15 cellular contexts compared by ENCODE assay signal in genomic region chr2:196174424-196174823, GRCh38. TPM values are rescaled to one million over a fixed set of nuclear protein-coding genes. Genes with fewer than 3 reads are reported as not detected.
DNase-seq lines count a peak whose midpoint lies in the region; ATAC-seq and TF ChIP-seq lines count a peak whose summit lies in the region.
"Had no signal": no experiment of that assay in that cellular context is flagged by ENCODE, and none has a peak within 500 bp of the region (broad histone marks: within the 10 kb centered on the region; RNA-seq: fewer than 3 reads in every experiment).

No MANE protein-coding gene starts in this region.

- no peak overlapping the region; the same call in 1 of the 2 replicates for H3K4me2 ChIP-seq in PC-9

- H3K27ac ChIP-seq in esophagus squamous epithelium: peak overlapping the region in 3 of 4 donors; percentile 27 to 65 (median 35)
- H3K27ac ChIP-seq in PC-9: no peak overlapping the region
- H3K27ac ChIP-seq: tibial artery had no signal

- no peak for TF ChIP-seq CTCF in esophagus squamous epithelium (IDR thresholded peaks at IDR 0.05)
- no peak for TF ChIP-seq CTCF in PC-9 (conservative IDR thresholded peaks at IDR 0.05)

- 79 to 84% methylated on average over 2 to 3 of the region's 3 CpGs for WGBS in esophagus squamous epithelium, 2 donors

- H3K4me1 Mint-ChIP-seq in activated CD4-positive, alpha-beta memory T cell treated with anti-CD3 and anti-CD28 coated beads, Interleukin-2, amount 10 ng/mL, durations not matched to agents 7 days and 5 days: peaks cover 64% of the 10 kb centered on the region

- ATAC-seq in GM19328 (IDR thresholded peaks at IDR 0.05; ENCODE audit: unreplicated experiment): no peak
- no peak for ATAC-seq in GM21381 (IDR thresholded peaks at IDR 0.05; ENCODE audit: unreplicated experiment)
- ATAC-seq: PC-3 had no signal

- no peaks in the 10 kb centered on the region for H4K20me1 ChIP-seq in PC-9 (ENCODE audit: insufficient read depth)

- H3K36me3 Mint-ChIP-seq in activated CD4-positive, alpha-beta memory T cell treated with anti-CD3 and anti-CD28 coated beads, Interleukin-2, amount 10 ng/mL, durations not matched to agents 7 days and 5 days (ENCODE audit: low read depth): peaks cover 42% of the 10 kb centered on the region

- no peaks in the 10 kb centered on the region for H3K9me2 ChIP-seq in PC-9 (ENCODE audit: insufficient read depth)

- peaks cover 6 to 17% (median 8%) of the 10 kb centered on the region in 3 donors for H3K4me1 ChIP-seq in esophagus squamous epithelium
- H3K4me1 ChIP-seq in PC-9 (replicated peaks; ENCODE audit: insufficient read depth): peaks cover 15% of the 10 kb centered on the region

- H3K27me3 Mint-ChIP-seq in activated CD4-positive, alpha-beta memory T cell treated with anti-CD3 and anti-CD28 coated beads, Interleukin-2, amount 10 ng/mL, durations not matched to agents 7 days and 5 days: no peaks in the 10 kb centered on the region

- peak overlapping the region; percentile 75 for H3K27ac Mint-ChIP-seq in activated CD4-positive, alpha-beta memory T cell treated with anti-CD3 and anti-CD28 coated beads, Interleukin-2, amount 10 ng/mL, durations not matched to agents 7 days and 5 days

- H3K4me3 ChIP-seq in esophagus squamous epithelium (peak overlapping the region in 1 of 4 donors; percentile 21), PC-9 (no peak overlapping the region)
- H3K4me3 ChIP-seq: skin epidermis, tibial artery had no signal

- H3K9me3 Mint-ChIP-seq in activated CD4-positive, alpha-beta memory T cell treated with anti-CD3 and anti-CD28 coated beads, Interleukin-2, amount 10 ng/mL, durations not matched to agents 7 days and 5 days: no peaks in the 10 kb centered on the region

- peak overlapping the region; percentile 67 for H3K4me3 Mint-ChIP-seq in activated CD4-positive, alpha-beta memory T cell treated with anti-CD3 and anti-CD28 coated beads, Interleukin-2, amount 10 ng/mL, durations not matched to agents 7 days and 5 days

- H3K36me3 ChIP-seq in esophagus squamous epithelium (no peaks in the 10 kb centered on the region), PC-9 (ENCODE audit: low read depth) (no peaks in the 10 kb centered on the region)
- H3K36me3 ChIP-seq: tibial artery had no signal

- CTCF ChIA-PET in activated CD4-positive, alpha-beta memory T cell treated with anti-CD3 and anti-CD28 coated beads, Interleukin-2, amount 10 ng/mL, durations not matched to agents 7 days and 5 days (lab: Charles Lee): interaction anchor here (1.0 kb wide), 2 partner anchors 10 to 66 kb away, joined by 3 read pairs; no protein-coding TSS in a partner anchor
- CTCF ChIA-PET in PC-9 (lab: Charles Lee): no interaction called here

- H2AFZ ChIP-seq in PC-9: no peak overlapping the region

- H3K9me3 ChIP-seq in esophagus squamous epithelium (no peaks in the 10 kb centered on the region), PC-9 (ENCODE audit: insufficient read depth, low read depth) (no peaks in the 10 kb centered on the region)
- H3K9me3 ChIP-seq: tibial artery had no signal

- TF ChIP-seq POLR2A in esophagus squamous epithelium (IDR thresholded peaks at IDR 0.05): no peak

- no peaks in the 10 kb centered on the region for H3F3A ChIP-seq in PC-9 (ENCODE audit: insufficient read depth, low read depth)

- DNase-seq in stimulated activated CD4-positive, alpha-beta T cell treated with anti-CD3 and anti-CD28 coated beads, Interleukin-1b, Interleukin-23, amount 100 ng/mL, for 48 hours: peak; percentile 50
- DNase-seq in stimulated activated CD4-positive, alpha-beta T cell treated with anti-CD3 and anti-CD28 coated beads, Interleukin-12 subunit alpha, Interleukin-12 subunit beta, amount 100 ng/mL, for 4 hours: no peak
- DNase-seq in activated CD4-positive, alpha-beta memory T cell treated with anti-CD3 and anti-CD28 coated beads, Interleukin-2, amount 10 ng/mL, durations not matched to agents 7 days and 5 days: no peak
- DNase-seq in esophagus squamous epithelium (lab: John Stamatoyannopoulos, UW) (no peak), PC-9 (no peak), A172 (ENCODE audit: low spot score) (no peak)
- DNase-seq: central memory CD4-positive, alpha-beta T cell; DMS79; NCI-H1105; NCI-H226; PC-3; tibial artery had no signal

- BruUV-seq in PC-9 (replicated peaks; lab: Mats Ljungman, UMichigan): no TSS peak

- POLR2A ChIA-PET in activated CD4-positive, alpha-beta memory T cell treated with anti-CD3 and anti-CD28 coated beads, Interleukin-2, amount 10 ng/mL, durations not matched to agents 7 days and 5 days (lab: Charles Lee): interaction anchor here (1.0 to 11.0 kb wide), 10 partner anchors 9 to 101 kb away, joined by 3 to 383 read pairs (median 34); no protein-coding TSS in a partner anchor
- POLR2A ChIA-PET in PC-9 (lab: Charles Lee; ENCODE audit: unreplicated experiment): no interaction called here

- H3K79me2 ChIP-seq in PC-9 (ENCODE audit: low read depth): peaks cover 14% of the 10 kb centered on the region

- no peaks in the 10 kb centered on the region for H3K27me3 ChIP-seq in esophagus squamous epithelium
- no peaks in the 10 kb centered on the region for H3K27me3 ChIP-seq in PC-9 (ENCODE audit: insufficient read depth, low read depth)
- H3K27me3 ChIP-seq: tibial artery had no signal

- intact Hi-C loops in esophagus squamous epithelium (cut with DNase I): loop anchor here (5.0 kb wide), 1 partner anchor 88 kb away; no protein-coding TSS in a partner anchor
- intact Hi-C loops in PC-9 (cut with micrococcal nuclease; ENCODE audit: unreplicated experiment): loop anchor here (5.0 kb wide), 2 partner anchors 33 to 103 kb away; no protein-coding TSS in a partner anchor

RNA-seq across cellular contexts. Expression of gene STK17B, which starts 3.0 kb away (rescaled TPM):
- 100 to 1,000 TPM; 365 to 367 TPM for total RNA-seq in activated CD4-positive, alpha-beta memory T cell treated with anti-CD3 and anti-CD28 coated beads, Interleukin-2, amount 10 ng/mL, durations not matched to agents 7 days and 5 days
- total RNA-seq in esophagus squamous epithelium (10 to 100 TPM in 3 of 4 donors, 1 to 10 TPM in 1; 7.9 to 32.2 (median 18.2) TPM), PC-9 (2021) (10.8 and 14.9 TPM in 2 replicates)
- 19.5 and 20.5 TPM in 2 replicates for total RNA-seq in A172 (2014; rRNA removed; shearing (Covaris generic))

Comparison
In these comparisons a context has a peak if more than half of its experiments do, and no peak if none do; other contexts are left out.
1. RNA of gene STK17B, which starts 3.0 kb away (total RNA-seq): 365 to 367 TPM in activated CD4-positive, alpha-beta memory T cell treated with anti-CD3 and anti-CD28 coated beads, Interleukin-2, amount 10 ng/mL, durations not matched to agents 7 days and 5 days; 19.5 to 20.5 TPM in A172, 7.9 to 32.2 TPM in esophagus squamous epithelium and 10.8 to 14.9 TPM in PC-9; every median in the first group is over 10 times any median in the second.